In genomic region chrY:16644270-16644800, GRCh38 we compare ENCODE assay signal across 18 cellular contexts.
DNase-seq lines count a peak whose midpoint lies in the region; ATAC-seq lines count a peak whose summit lies in the region.
"Had no signal": no experiment of that assay in that cellular context is flagged by ENCODE, and none has a peak within 500 bp of the region (broad histone marks: within the 10 kb centered on the region; RNA-seq: fewer than 3 reads in every experiment).

No MANE protein-coding gene starts in this region.

- H3K36me3 ChIP-seq in mesodermal cell (ENCODE audit: control insufficient read depth, insufficient read depth, low read length) = no peaks in the 10 kb centered on the region
- H3K36me3 ChIP-seq in naive thymus-derived CD4-positive, alpha-beta T cell (ENCODE audit: control insufficient read depth in 2 of 3, insufficient read depth in 3 of 3, low read length in 3 of 3) = no peaks in the 10 kb centered on the region
- H3K36me3 ChIP-seq: BE2C, transverse colon had no signal

- peak overlapping the region; percentile 57 for H3K27ac ChIP-seq in mesodermal cell (ENCODE audit: low read depth, low read length, severe bottlenecking)
- no peak overlapping the region for H3K27ac ChIP-seq in naive thymus-derived CD4-positive, alpha-beta T cell (ENCODE audit: low read depth, low read length)
- H3K27ac ChIP-seq: GM23248, RWPE1, transverse colon had no signal

- peaks cover 0 to 10% (median 0%) of the 10 kb centered on the region in 11 donors for H3K9me3 Mint-ChIP-seq in naive thymus-derived CD4-positive, alpha-beta T cell
- H3K9me3 Mint-ChIP-seq: stimulated activated effector memory CD8-positive, alpha-beta T cell treated with anti-CD3 and anti-CD28 coated beads, Interleukin-12 subunit alpha, Interleukin-12 subunit beta, amount 100 ng/mL, for 72 hours had no signal

- no peaks in the 10 kb centered on the region for H3K9me3 ChIP-seq in mesodermal cell (ENCODE audit: control insufficient read depth, low read length)
- H3K9me3 ChIP-seq in naive thymus-derived CD4-positive, alpha-beta T cell (ENCODE audit: control insufficient read depth in 2 of 3, low read length in 3 of 3) = no peaks in the 10 kb centered on the region
- H3K9me3 ChIP-seq: BE2C, transverse colon had no signal

- no peak overlapping the region for H3K4me3 Mint-ChIP-seq in naive thymus-derived CD4-positive, alpha-beta T cell
- H3K4me3 Mint-ChIP-seq: activated naive CD4-positive, alpha-beta T cell treated with anti-CD3 and anti-CD28 coated beads for 36 hours; stimulated activated effector memory CD8-positive, alpha-beta T cell treated with anti-CD3 and anti-CD28 coated beads, Interleukin-12 subunit alpha, Interleukin-12 subunit beta, amount 100 ng/mL, for 72 hours had no signal

- DNase-seq in MV-4-11 (lab: John Stamatoyannopoulos, UW) = peak; percentile 86
- no peak for DNase-seq in naive thymus-derived CD4-positive, alpha-beta T cell
- DNase-seq in A172 (ENCODE audit: low spot score) = no peak
- no peak for DNase-seq in HPDE6-E6E7 (ENCODE audit: extremely low spot score)
- DNase-seq: activated naive CD4-positive, alpha-beta T cell treated with anti-CD3 and anti-CD28 coated beads for 36 hours; BE2C; GM23248; NCI-H187 treated with DMSO at 0.1 percent for 48 hours; NCI-H526; occipital lobe; T-helper 1 cell; transverse colon had no signal

- intact Hi-C loops in naive thymus-derived CD4-positive, alpha-beta T cell (cut with micrococcal nuclease) = no loop called here

- no peaks in the 10 kb centered on the region for H3K4me1 Mint-ChIP-seq in naive thymus-derived CD4-positive, alpha-beta T cell
- H3K4me1 Mint-ChIP-seq: stimulated activated effector memory CD8-positive, alpha-beta T cell treated with anti-CD3 and anti-CD28 coated beads, Interleukin-12 subunit alpha, Interleukin-12 subunit beta, amount 100 ng/mL, for 72 hours had no signal

- no CpG with 5 or more reads among the region's 6 CpGs for WGBS in mesodermal cell (ENCODE audit: insufficient coverage in 2 of 2), 2 experiments

- no peaks in the 10 kb centered on the region for H3K4me1 ChIP-seq in mesodermal cell (ENCODE audit: control insufficient read depth, insufficient read depth, low read length, poor library complexity, severe bottlenecking)
- H3K4me1 ChIP-seq in naive thymus-derived CD4-positive, alpha-beta T cell (ENCODE audit: control insufficient read depth in 2 of 2, insufficient read depth in 2 of 2, low read length in 2 of 2) = no peaks in the 10 kb centered on the region
- H3K4me1 ChIP-seq: BE2C, transverse colon had no signal

- ATAC-seq in GM19397 (IDR thresholded peaks at IDR 0.05; ENCODE audit: unreplicated experiment) (peak; percentile 62), HG02981 (IDR thresholded peaks at IDR 0.05; ENCODE audit: unreplicated experiment) (peak; percentile 51), GM21825 (IDR thresholded peaks at IDR 0.05; ENCODE audit: unreplicated experiment) (no peak)
- no peak for ATAC-seq in naive thymus-derived CD4-positive, alpha-beta T cell
- ATAC-seq: stimulated activated effector memory CD8-positive, alpha-beta T cell treated with anti-CD3 and anti-CD28 coated beads, Interleukin-12 subunit alpha, Interleukin-12 subunit beta, amount 100 ng/mL, for 72 hours had no signal

- no peaks in the 10 kb centered on the region for H3K36me3 Mint-ChIP-seq in naive thymus-derived CD4-positive, alpha-beta T cell
- H3K36me3 Mint-ChIP-seq: stimulated activated effector memory CD8-positive, alpha-beta T cell treated with anti-CD3 and anti-CD28 coated beads, Interleukin-12 subunit alpha, Interleukin-12 subunit beta, amount 100 ng/mL, for 72 hours had no signal

- POLR2A ChIA-PET in naive thymus-derived CD4-positive, alpha-beta T cell (lab: Charles Lee) = no interaction called here

- no peaks in the 10 kb centered on the region for H3K27me3 Mint-ChIP-seq in naive thymus-derived CD4-positive, alpha-beta T cell

- no peak overlapping the region for H3K4me3 ChIP-seq in mesodermal cell (ENCODE audit: extremely low read depth, insufficient read depth, low read length, poor library complexity, severe bottlenecking)
- no peak overlapping the region for H3K4me3 ChIP-seq in naive thymus-derived CD4-positive, alpha-beta T cell (ENCODE audit: low read length)
- H3K4me3 ChIP-seq: GM23248, transverse colon had no signal

- CTCF ChIA-PET in naive thymus-derived CD4-positive, alpha-beta T cell (lab: Charles Lee) = no interaction called here

- no peaks in the 10 kb centered on the region for H3K27me3 ChIP-seq in naive thymus-derived CD4-positive, alpha-beta T cell (ENCODE audit: control insufficient read depth in 2 of 2, insufficient read depth in 2 of 2, low read length in 2 of 2)
- H3K27me3 ChIP-seq: BE2C, transverse colon had no signal

- no peak overlapping the region for H3K27ac Mint-ChIP-seq in naive thymus-derived CD4-positive, alpha-beta T cell
- H3K27ac Mint-ChIP-seq: activated naive CD4-positive, alpha-beta T cell treated with anti-CD3 and anti-CD28 coated beads for 36 hours; stimulated activated effector memory CD8-positive, alpha-beta T cell treated with anti-CD3 and anti-CD28 coated beads, Interleukin-12 subunit alpha, Interleukin-12 subunit beta, amount 100 ng/mL, for 72 hours had no signal

Comparison
In these comparisons a context has a peak if more than half of its experiments do, and no peak if none do; other contexts are left out.
1. ATAC-seq: peak in GM19397 (single experiment) and HG02981 (single experiment); none in naive thymus-derived CD4-positive, alpha-beta T cell (single experiment) and GM21825 (single experiment).